11 cellular contexts compared by ENCODE assay signal in genomic region chr18:68701353-68701752, GRCh38.
"Had no signal": no experiment of that assay in that cellular context is flagged by ENCODE, and none has a peak within 500 bp of the region (broad histone marks: within the 10 kb centered on the region; RNA-seq: fewer than 3 reads in every experiment).

No MANE protein-coding gene starts in this region.

- H3K9me3 Mint-ChIP-seq: GM23338, H9, HFFc6 had no signal

- FAIRE-seq: H1, H54 had no signal

- H3K27ac ChIP-seq: GM23248 had no signal

- H3K27ac Mint-ChIP-seq: GM23338, H9, HFFc6 had no signal

- H3K4me3 Mint-ChIP-seq: GM23338, H9, HFFc6 had no signal

- ATAC-seq: GM23338, HCT116 had no signal

- H3K9me3 ChIP-seq: HAP-1 had no signal

- H3K4me1 ChIP-seq: HAP-1 had no signal

- H3K4me3 ChIP-seq: GM23248, GM23338, HAP-1 had no signal

- DNase-seq: GM23248, GOT3, H7, H9, HCEC 1CT, HFFc6 had no signal

- H3K4me1 Mint-ChIP-seq: GM23338, H9 had no signal
